ENCODE assay signal across 9 cellular contexts in the genomic region with DNA sequence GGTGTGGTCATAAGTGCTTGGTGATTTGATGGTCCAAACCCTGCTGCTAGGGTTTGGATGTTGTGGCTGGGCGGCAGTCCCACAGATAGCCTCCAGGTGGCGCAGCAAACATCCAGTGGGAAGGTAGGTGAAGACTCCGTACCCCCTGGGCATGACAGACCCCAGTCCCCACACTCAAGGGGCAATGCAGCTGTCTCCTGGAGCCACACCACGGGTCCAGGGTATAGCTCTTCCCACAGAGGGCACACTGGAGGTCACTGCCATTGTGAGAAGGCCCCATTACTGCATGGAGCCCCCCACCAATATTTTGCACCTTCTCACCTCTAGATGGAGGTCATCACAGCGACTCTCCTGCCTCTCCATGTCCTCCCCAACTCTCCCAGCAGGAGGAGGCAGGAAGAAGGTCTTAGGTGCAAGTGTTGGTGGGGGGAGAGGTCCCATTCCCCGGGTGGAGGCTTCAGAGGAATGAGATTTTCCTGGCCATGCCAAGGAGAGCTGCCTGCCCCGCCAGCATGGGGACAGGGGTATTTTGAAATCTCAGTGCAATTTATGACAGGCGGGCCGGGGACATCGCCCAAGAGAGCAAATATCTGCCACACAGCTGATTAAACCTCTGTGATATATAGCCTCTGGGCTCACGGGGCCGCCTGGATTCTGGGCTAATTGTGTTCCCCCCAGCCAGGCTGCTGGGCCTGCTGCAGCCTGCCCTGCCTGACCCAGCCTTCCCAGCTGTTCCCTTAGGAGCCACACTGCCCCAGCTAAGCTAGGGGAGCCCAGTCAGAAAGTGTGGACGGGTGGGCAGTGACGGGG. TPM values are rescaled to one million over a fixed set of nuclear protein-coding genes. Genes with fewer than 3 reads are reported as not detected.
A peak's percentile ranks its signal among the peaks of the same experiment; 100 is the strongest.
DNase-seq lines count a peak whose midpoint lies in the region; TF ChIP-seq lines count a peak whose summit lies in the region.
"Had no signal": no experiment of that assay in that cellular context is flagged by ENCODE, and none has a peak within 500 bp of the region (broad histone marks: within the 10 kb centered on the region; RNA-seq: fewer than 3 reads in every experiment).

No MANE protein-coding gene starts in this region.

- H3K36me3 ChIP-seq in GM23248 (ENCODE audit: low read depth) = no peaks in the 10 kb centered on the region

- no peaks in the 10 kb centered on the region for H3K9me3 Mint-ChIP-seq in glutamatergic neuron (ENCODE audit: unreplicated experiment)
- H3K9me3 Mint-ChIP-seq in progenitor cell of endocrine pancreas (ENCODE audit: low read depth) = no peaks in the 10 kb centered on the region

- H3K27me3 ChIP-seq in GM23248 (replicated peaks; ENCODE audit: insufficient read depth) = peaks cover 9% of the 10 kb centered on the region

- H3K4me3 ChIP-seq in GM23248 = no peak overlapping the region
- H3K4me3 ChIP-seq: skin epidermis had no signal

- no peaks in the 10 kb centered on the region for H3F3A ChIP-seq in GM23248 (ENCODE audit: insufficient read depth)

- H3K4me1 Mint-ChIP-seq in glutamatergic neuron (ENCODE audit: low read depth, unreplicated experiment) (no peaks in the 10 kb centered on the region), progenitor cell of endocrine pancreas (ENCODE audit: low read depth) (no peaks in the 10 kb centered on the region)

- H3K9me3 ChIP-seq in GM23248 (ENCODE audit: low read depth) = no peaks in the 10 kb centered on the region

- H3K4me2 ChIP-seq in GM23248 (ENCODE audit: unreplicated experiment) = no peak overlapping the region

- in situ Hi-C loops in GM23248 (cut with MboI) = no loop called here

- H3K79me2 ChIP-seq in GM23248 (ENCODE audit: insufficient read depth) = no peaks in the 10 kb centered on the region

- 0 out of 2 replicates have a peak, but pooled peaks cover 4% of the 10 kb centered on the region for H3K4me1 ChIP-seq in GM23248 (ENCODE audit: insufficient read depth)

- 12% methylated on average over 14 of the region's 14 CpGs for WGBS in GM23248 (ENCODE audit: low coverage in 1 of 2, low lambda C conversion rate in 2 of 2, missing lambda C conversion rate in 2 of 2), 2 experiments

- H3K9me2 ChIP-seq in GM23248 (ENCODE audit: insufficient read depth) = no peaks in the 10 kb centered on the region

- H3K27me3 Mint-ChIP-seq in glutamatergic neuron (ENCODE audit: unreplicated experiment) = peaks cover 4% of the 10 kb centered on the region
- peaks cover 41% of the 10 kb centered on the region for H3K27me3 Mint-ChIP-seq in progenitor cell of endocrine pancreas

- H3K27ac ChIP-seq in GM23248 = no peak overlapping the region
- H3K27ac ChIP-seq: skin epidermis had no signal

- no peak overlapping the region for H3K27ac Mint-ChIP-seq in glutamatergic neuron (ENCODE audit: unreplicated experiment)
- no peak overlapping the region for H3K27ac Mint-ChIP-seq in progenitor cell of endocrine pancreas

- no peaks in the 10 kb centered on the region for H4K20me1 ChIP-seq in GM23248 (ENCODE audit: insufficient read depth)

- no peak overlapping the region for H2AFZ ChIP-seq in GM23248

- H3K9ac ChIP-seq in GM23248 = no peak overlapping the region

- no peak for DNase-seq in AG09319 (ENCODE audit: extremely low read depth, low read depth)
- DNase-seq in GM23248 = peak; percentile 51
- peak; percentile 35 for DNase-seq in RKO (ENCODE audit: low spot score)
- peak; percentile 56 for DNase-seq in activated T-helper 9 cell treated with anti-CD3 and anti-CD28 coated beads, Interleukin-2, amount 50 U/mL, for 16 hours (ENCODE audit: low read depth)
- DNase-seq in glutamatergic neuron = peak; percentile 85
- DNase-seq in progenitor cell of endocrine pancreas (ENCODE audit: low spot score, unreplicated experiment) = peak; percentile 68
- no peak for DNase-seq in NCI-H446 treated with DMSO at 0.1 percent for 48 hours (lab: John Stamatoyannopoulos, UW)
- no peak for DNase-seq in mesenteric fat pad (ENCODE audit: low spot score)

- H3K36me3 Mint-ChIP-seq in glutamatergic neuron (ENCODE audit: unreplicated experiment) (no peaks in the 10 kb centered on the region), progenitor cell of endocrine pancreas (ENCODE audit: insufficient read depth) (no peaks in the 10 kb centered on the region)

- TF ChIP-seq CTCF in AG09319 (IDR thresholded peaks at IDR 0.05; ENCODE audit: low read depth, low read length) = peak; percentile 89
- TF ChIP-seq CTCF in glutamatergic neuron (IDR thresholded peaks at IDR 0.05; ENCODE audit: partially characterized antibody, unreplicated experiment) = peak; percentile 94
- TF ChIP-seq CTCF in progenitor cell of endocrine pancreas (IDR thresholded peaks at IDR 0.05; ENCODE audit: unreplicated experiment) = peak; percentile 89

- H3K4me3 Mint-ChIP-seq in glutamatergic neuron (ENCODE audit: unreplicated experiment) = no peak overlapping the region
- no peak overlapping the region for H3K4me3 Mint-ChIP-seq in progenitor cell of endocrine pancreas (ENCODE audit: low read depth)

RNA-seq across cellular contexts. Expression of a gene that starts 17.2 kb away (rescaled TPM):
- total RNA-seq in GM23248 (2014; rRNA removed; shearing (Covaris generic)) = 0.13 TPM in 1 of 2 replicates, not detected in the other
- not detected in 2 replicates for polyA plus RNA-seq in GM23248 (2016; fragmentation: Nextera tagmentation; extraction: Ambion mirVana)
- total RNA-seq in glutamatergic neuron (ENCODE audit: unreplicated experiment) = 2.4 TPM
- 3.2 and 3.7 TPM in 2 replicates for total RNA-seq in progenitor cell of endocrine pancreas
- 0.13 TPM for total RNA-seq in mesenteric fat pad

RNA-seq across cellular contexts. Expression of a gene that starts 30.7 kb away (rescaled TPM):
- total RNA-seq in GM23248 (2014; rRNA removed; shearing (Covaris generic)) = not detected in 2 replicates
- not detected in 2 replicates for polyA plus RNA-seq in GM23248 (2016; fragmentation: Nextera tagmentation; extraction: Ambion mirVana)
- total RNA-seq in glutamatergic neuron (ENCODE audit: unreplicated experiment) (1.5 TPM), progenitor cell of endocrine pancreas (2.7 TPM in 2 replicates), mesenteric fat pad (not detected)

RNA-seq across cellular contexts. Expression of a gene that starts 44.9 kb away (rescaled TPM):
- 2.5 and 11.6 TPM in 2 replicates for total RNA-seq in GM23248 (2014; rRNA removed; shearing (Covaris generic))
- polyA plus RNA-seq in GM23248 (2016; fragmentation: Nextera tagmentation; extraction: Ambion mirVana) = 1.6 and 2.0 TPM in 2 replicates
- total RNA-seq in glutamatergic neuron (ENCODE audit: unreplicated experiment) = 0.42 TPM
- 0.42 and 0.43 TPM in 2 replicates for total RNA-seq in progenitor cell of endocrine pancreas
- total RNA-seq in mesenteric fat pad = 13.2 TPM

RNA-seq across cellular contexts. Expression of a gene that starts 47.7 kb away (rescaled TPM):
- total RNA-seq in GM23248 (2014; rRNA removed; shearing (Covaris generic)) = 70.8 and 71.2 TPM in 2 replicates
- polyA plus RNA-seq in GM23248 (2016; fragmentation: Nextera tagmentation; extraction: Ambion mirVana) = 66.5 and 67.5 TPM in 2 replicates
- 88.8 TPM for total RNA-seq in glutamatergic neuron (ENCODE audit: unreplicated experiment)
- total RNA-seq in progenitor cell of endocrine pancreas = 44.8 and 48.1 TPM in 2 replicates
- total RNA-seq in mesenteric fat pad = 30.9 TPM

RNA-seq across cellular contexts. Expression of a gene that starts 50.3 kb away (rescaled TPM):
- total RNA-seq in GM23248 (2014; rRNA removed; shearing (Covaris generic)) = 61.6 and 71.3 TPM in 2 replicates
- 69.3 and 73.5 TPM in 2 replicates for polyA plus RNA-seq in GM23248 (2016; fragmentation: Nextera tagmentation; extraction: Ambion mirVana)
- 124 TPM for total RNA-seq in glutamatergic neuron (ENCODE audit: unreplicated experiment)
- 113 and 117 TPM in 2 replicates for total RNA-seq in progenitor cell of endocrine pancreas
- total RNA-seq in mesenteric fat pad = 74.8 TPM

Comparison
In these comparisons a context has a peak if more than half of its experiments do, and no peak if none do; other contexts are left out.
1. DNase-seq: peak in GM23248 (single experiment), RKO (single experiment), activated T-helper 9 cell treated with anti-CD3 and anti-CD28 coated beads, Interleukin-2, amount 50 U/mL, for 16 hours (single experiment), glutamatergic neuron (single experiment) and progenitor cell of endocrine pancreas (single experiment); none in AG09319 (single experiment), NCI-H446 treated with DMSO at 0.1 percent for 48 hours (single experiment) and mesenteric fat pad (single experiment).
2. Peak in every context shown above with its lines, with median percentiles within 50 percentile points of each other: CTCF ChIP-seq.